9 cellular contexts compared by ENCODE assay signal in genomic region chr7:6482743-6483119, GRCh38. TPM values are rescaled to one million over a fixed set of nuclear protein-coding genes. Genes with fewer than 3 reads are reported as not detected.
DNase-seq lines count a peak whose midpoint lies in the region; ATAC-seq, FAIRE-seq and TF ChIP-seq lines count a peak whose summit lies in the region.
"Had no signal": no experiment of that assay in that cellular context is flagged by ENCODE, and none has a peak within 500 bp of the region (broad histone marks: within the 10 kb centered on the region; RNA-seq: fewer than 3 reads in every experiment).

No MANE protein-coding gene starts in this region.

- H3K9me3 ChIP-seq in keratinocyte (ENCODE audit: control insufficient read depth, low read depth, low read length) (no peaks in the 10 kb centered on the region), subcutaneous abdominal adipose tissue (ENCODE audit: control insufficient read depth in 5 of 5, low read length in 5 of 5) (no peaks in the 10 kb centered on the region)

- FAIRE-seq in keratinocyte (lab: Jason Lieb, UNC) = no peak
- FAIRE-seq: A204.1 had no signal

- H3K4me3 ChIP-seq in keratinocyte (ENCODE audit: control insufficient read depth in 2 of 3, extremely low read depth in 1 of 3, insufficient read depth in 2 of 3, low read depth in 1 of 3, low read length in 3 of 3) = peak overlapping the region; percentile 77 to 94 (median 91)
- H3K4me3 ChIP-seq in subcutaneous abdominal adipose tissue (ENCODE audit: low read depth in 1 of 5, low read length in 5 of 5) = peak overlapping the region; percentile 84 to 94 (median 88)

- peaks cover 31% of the 10 kb centered on the region for H3K36me3 Mint-ChIP-seq in T-helper 2 cell treated with Interferon-gamma antibody and Interleukin-4, amounts not matched to agents 5 μg/mL and 100 μg/mL, for 36 hours (ENCODE audit: low read depth)
- peaks cover 42% of the 10 kb centered on the region for H3K36me3 Mint-ChIP-seq in activated T-helper 2 cell treated with anti-CD3 and anti-CD28 coated beads, Interferon-gamma antibody, Interleukin-2, Interleukin-4, amounts not matched to agents 10 μg/mL and 5 μg/mL and 100 μg/mL, durations not matched to agents 14 hours and 24 hours and 36 hours (ENCODE audit: low read depth)

- H3K4me1 Mint-ChIP-seq in T-helper 2 cell treated with Interferon-gamma antibody and Interleukin-4, amounts not matched to agents 5 μg/mL and 100 μg/mL, for 36 hours (ENCODE audit: low read depth) = peaks cover 36% of the 10 kb centered on the region
- H3K4me1 Mint-ChIP-seq in activated T-helper 2 cell treated with anti-CD3 and anti-CD28 coated beads, Interferon-gamma antibody, Interleukin-2, Interleukin-4, amounts not matched to agents 10 μg/mL and 5 μg/mL and 100 μg/mL, durations not matched to agents 14 hours and 24 hours and 36 hours (ENCODE audit: low read depth) = peaks cover 33% of the 10 kb centered on the region

- peaks cover 21% of the 10 kb centered on the region for H4K20me1 ChIP-seq in keratinocyte (ENCODE audit: control insufficient read depth, extremely low read depth, insufficient read depth, low read length)

- H3K4me1 ChIP-seq in keratinocyte (ENCODE audit: control insufficient read depth, extremely low read depth, insufficient read depth, low read length) (peaks cover 7% of the 10 kb centered on the region), subcutaneous abdominal adipose tissue (ENCODE audit: control insufficient read depth in 5 of 5, insufficient read depth in 5 of 5, low read length in 5 of 5) (peaks cover 12 to 38% (median 37%) of the 10 kb centered on the region in 5 donors)

- DNase-seq in T-helper 2 cell treated with Interferon-gamma antibody and Interleukin-4, amounts not matched to agents 5 μg/mL and 100 μg/mL, for 36 hours (ENCODE audit: low spot score) = no peak
- DNase-seq in T-helper 2 cell = no peak
- DNase-seq in activated T-helper 2 cell treated with anti-CD3 and anti-CD28 coated beads, Interferon-gamma antibody, Interleukin-2, Interleukin-4, amounts not matched to agents 10 μg/mL and 5 μg/mL and 100 μg/mL, durations not matched to agents 14 hours and 24 hours and 36 hours (ENCODE audit: low spot score) = no peak
- no peak for DNase-seq in keratinocyte (ENCODE audit: low read depth, low spot score)
- DNase-seq in NCI-H526 (lab: John Stamatoyannopoulos, UW) = no peak
- DNase-seq in NCI-H2171 treated with DMSO at 0.1 percent for 48 hours (lab: John Stamatoyannopoulos, UW) = no peak

- H3K79me2 ChIP-seq in keratinocyte (ENCODE audit: control insufficient read depth, insufficient read depth, low read length) = peaks cover 61% of the 10 kb centered on the region

- H3K4me3 Mint-ChIP-seq in T-helper 2 cell treated with Interferon-gamma antibody and Interleukin-4, amounts not matched to agents 5 μg/mL and 100 μg/mL, for 36 hours = peak overlapping the region; percentile 93
- peak overlapping the region; percentile 93 for H3K4me3 Mint-ChIP-seq in activated T-helper 2 cell treated with anti-CD3 and anti-CD28 coated beads, Interferon-gamma antibody, Interleukin-2, Interleukin-4, amounts not matched to agents 10 μg/mL and 5 μg/mL and 100 μg/mL, durations not matched to agents 14 hours and 24 hours and 36 hours (ENCODE audit: low read depth)

- no peaks in the 10 kb centered on the region for H3K27me3 Mint-ChIP-seq in T-helper 2 cell treated with Interferon-gamma antibody and Interleukin-4, amounts not matched to agents 5 μg/mL and 100 μg/mL, for 36 hours (ENCODE audit: low read depth)
- H3K27me3 Mint-ChIP-seq in activated T-helper 2 cell treated with anti-CD3 and anti-CD28 coated beads, Interferon-gamma antibody, Interleukin-2, Interleukin-4, amounts not matched to agents 10 μg/mL and 5 μg/mL and 100 μg/mL, durations not matched to agents 14 hours and 24 hours and 36 hours (ENCODE audit: low read depth) = no peaks in the 10 kb centered on the region

- peak overlapping the region; percentile 78 for H3K27ac ChIP-seq in keratinocyte (ENCODE audit: control insufficient read depth, insufficient read depth, low read length)
- H3K27ac ChIP-seq in subcutaneous abdominal adipose tissue (ENCODE audit: low read depth, low read length) = peak overlapping the region; percentile 83

- intact Hi-C loops in activated T-helper 2 cell treated with anti-CD3 and anti-CD28 coated beads, Interferon-gamma antibody, Interleukin-2, Interleukin-4, amounts not matched to agents 10 μg/mL and 5 μg/mL and 100 μg/mL, durations not matched to agents 14 hours and 24 hours and 36 hours (cut with micrococcal nuclease) = no loop called here

- H3K27me3 ChIP-seq in keratinocyte (ENCODE audit: control insufficient read depth, extremely low read depth, insufficient read depth, low read length) (no peaks in the 10 kb centered on the region), subcutaneous abdominal adipose tissue (ENCODE audit: control insufficient read depth in 5 of 5, insufficient read depth in 4 of 5, low read length in 5 of 5) (no peaks in the 10 kb centered on the region)

- H3K9me3 Mint-ChIP-seq in T-helper 2 cell treated with Interferon-gamma antibody and Interleukin-4, amounts not matched to agents 5 μg/mL and 100 μg/mL, for 36 hours = no peaks in the 10 kb centered on the region
- H3K9me3 Mint-ChIP-seq in activated T-helper 2 cell treated with anti-CD3 and anti-CD28 coated beads, Interferon-gamma antibody, Interleukin-2, Interleukin-4, amounts not matched to agents 10 μg/mL and 5 μg/mL and 100 μg/mL, durations not matched to agents 14 hours and 24 hours and 36 hours = no peaks in the 10 kb centered on the region

- peak overlapping the region; percentile 90 for H3K27ac Mint-ChIP-seq in T-helper 2 cell treated with Interferon-gamma antibody and Interleukin-4, amounts not matched to agents 5 μg/mL and 100 μg/mL, for 36 hours
- H3K27ac Mint-ChIP-seq in activated T-helper 2 cell treated with anti-CD3 and anti-CD28 coated beads, Interferon-gamma antibody, Interleukin-2, Interleukin-4, amounts not matched to agents 10 μg/mL and 5 μg/mL and 100 μg/mL, durations not matched to agents 14 hours and 24 hours and 36 hours = peak overlapping the region; percentile 91

- peak overlapping the region; percentile 84 for H3K4me2 ChIP-seq in keratinocyte (ENCODE audit: control insufficient read depth, extremely low read depth, insufficient read depth, low read depth, low read length)

- TF ChIP-seq CTCF in keratinocyte (optimal IDR thresholded peaks at IDR 0.05 in 1 of 3, IDR thresholded peaks at IDR 0.05 in 1 of 3, conservative IDR thresholded peaks at IDR 0.05 in 1 of 3; ENCODE audit: extremely low read depth in 1 of 3, insufficient read depth in 2 of 3, low read length in 3 of 3) = no peak

- no peaks in the 10 kb centered on the region for H3K9me1 ChIP-seq in keratinocyte (ENCODE audit: control insufficient read depth, extremely low read depth, insufficient read depth, low read length)

- no peak overlapping the region for H2AFZ ChIP-seq in keratinocyte (ENCODE audit: control insufficient read depth, low read length)

- H3K36me3 ChIP-seq in keratinocyte (ENCODE audit: control insufficient read depth in 2 of 2, extremely low read depth in 1 of 2, insufficient read depth in 2 of 2, low read length in 2 of 2) (peaks cover 4 to 8% of the 10 kb centered on the region in 2 experiments), subcutaneous abdominal adipose tissue (ENCODE audit: control insufficient read depth in 5 of 5, insufficient read depth in 5 of 5, low read length in 5 of 5) (peaks cover 0 to 2% (median 0%) of the 10 kb centered on the region in 5 donors)

- ATAC-seq in GM21390 (IDR thresholded peaks at IDR 0.05; ENCODE audit: unreplicated experiment) = no peak

- dilution Hi-C loops in keratinocyte (cut with MboI; ENCODE audit: extremely low pct_ligation_motif_present, low sequenced_read_pairs) = no loop called here

- peak overlapping the region; percentile 92 for H3K9ac ChIP-seq in keratinocyte (ENCODE audit: control insufficient read depth, extremely low read depth, insufficient read depth, low read length)
- peak overlapping the region; percentile 73 to 90 (median 84) for H3K9ac ChIP-seq in subcutaneous abdominal adipose tissue (ENCODE audit: low read length in 5 of 5)

RNA-seq across cellular contexts. Expression of gene KDELR2, which starts 1.2 kb away (rescaled TPM):
- total RNA-seq in activated T-helper 2 cell treated with anti-CD3 and anti-CD28 coated beads, Interferon-gamma antibody, Interleukin-2, Interleukin-4, amounts not matched to agents 10 μg/mL and 5 μg/mL and 100 μg/mL, durations not matched to agents 14 hours and 24 hours and 36 hours = 68.7 and 78.3 TPM in 2 replicates
- 89.2 to 154 TPM (median 145 TPM) in 3 replicates for polyA plus RNA-seq in keratinocyte
- polyA plus RNA-seq in keratinocyte (2011; ENCODE audit: low read depth) = 86.1 TPM
- 108 and 144 TPM in 2 replicates for polyA plus RNA-seq in keratinocyte (2011; cell fraction: cytosol; rRNA removed)
- polyA plus RNA-seq in keratinocyte (2011; cell fraction: nucleus; rRNA removed) = 74.9 and 80.3 TPM in 2 replicates
- 66.0 and 110 TPM in 2 replicates for polyA plus RNA-seq in keratinocyte (2012; ENCODE audit: low replicate concordance)
- 101 to 126 TPM (median 103 TPM) in 3 replicates for polyA minus RNA-seq in keratinocyte
- 73.5 TPM for polyA minus RNA-seq in keratinocyte (2011; cell fraction: cytosol; rRNA and poly(A)+ RNA removed)
- polyA minus RNA-seq in keratinocyte (2011; cell fraction: nucleus; rRNA and poly(A)+ RNA removed) = 24.8 and 38.6 TPM in 2 replicates

RNA-seq across cellular contexts. Expression of gene DAGLB, which starts 35.0 kb away (rescaled TPM):
- 21.8 and 22.3 TPM in 2 replicates for total RNA-seq in activated T-helper 2 cell treated with anti-CD3 and anti-CD28 coated beads, Interferon-gamma antibody, Interleukin-2, Interleukin-4, amounts not matched to agents 10 μg/mL and 5 μg/mL and 100 μg/mL, durations not matched to agents 14 hours and 24 hours and 36 hours
- 15.5 to 29.7 TPM (median 20.8 TPM) in 3 replicates for polyA plus RNA-seq in keratinocyte
- 24.8 TPM for polyA plus RNA-seq in keratinocyte (2011; ENCODE audit: low read depth)
- 7.7 and 7.9 TPM in 2 replicates for polyA plus RNA-seq in keratinocyte (2011; cell fraction: cytosol; rRNA removed)
- polyA plus RNA-seq in keratinocyte (2011; cell fraction: nucleus; rRNA removed) = 59.6 and 61.5 TPM in 2 replicates
- 13.1 and 32.3 TPM in 2 replicates for polyA plus RNA-seq in keratinocyte (2012; ENCODE audit: low replicate concordance)
- 34.8 to 51.1 TPM (median 41.2 TPM) in 3 replicates for polyA minus RNA-seq in keratinocyte
- polyA minus RNA-seq in keratinocyte (2011; cell fraction: cytosol; rRNA and poly(A)+ RNA removed) = 20.7 TPM
- polyA minus RNA-seq in keratinocyte (2011; cell fraction: nucleus; rRNA and poly(A)+ RNA removed) = 53.1 and 91.4 TPM in 2 replicates
